In the genomic region with DNA sequence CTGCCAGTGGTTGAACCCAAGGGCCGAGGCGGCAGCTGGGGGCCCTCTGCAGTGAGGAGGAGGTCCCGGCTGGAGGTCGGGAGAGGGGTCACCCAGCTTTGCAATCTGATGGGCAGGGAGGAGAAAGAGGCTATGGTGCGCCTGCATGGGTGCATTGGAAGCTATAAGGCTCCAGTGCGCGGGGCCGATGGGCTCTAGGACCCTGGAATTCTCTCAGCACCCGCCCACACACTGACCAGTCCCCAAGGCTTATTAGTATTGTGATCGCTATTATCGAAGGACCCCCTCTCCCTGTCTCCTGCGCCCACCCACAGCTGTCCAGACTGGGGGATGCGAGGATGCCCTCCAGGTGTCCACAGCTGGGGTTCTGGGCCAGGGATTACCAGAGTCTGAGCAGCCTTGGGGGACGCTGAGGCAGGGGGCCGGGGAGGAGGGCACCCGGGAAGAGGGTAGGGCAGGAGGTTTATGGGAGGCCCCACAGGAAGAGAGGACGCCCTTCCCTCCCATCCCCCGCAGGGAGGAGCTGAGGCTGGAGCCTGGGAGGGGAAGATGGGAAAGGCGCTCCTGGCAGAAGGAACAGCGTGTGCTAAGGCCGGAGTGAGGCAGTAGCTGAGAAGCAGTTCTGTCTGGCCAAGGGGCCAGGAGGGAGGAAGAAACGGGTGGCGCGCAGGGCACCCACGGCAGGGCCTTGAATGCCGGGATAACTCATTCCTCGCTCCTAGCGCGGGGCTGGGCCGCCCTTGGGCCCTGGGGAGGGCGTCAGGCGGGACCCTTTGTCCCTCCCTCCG, we compare ENCODE assay signal across 9 cellular contexts. TPM values are rescaled to one million over a fixed set of nuclear protein-coding genes. Genes with fewer than 3 reads are reported as not detected.
DNase-seq lines count a peak whose midpoint lies in the region; ATAC-seq, FAIRE-seq and TF ChIP-seq lines count a peak whose summit lies in the region.
"Had no signal": no experiment of that assay in that cellular context is flagged by ENCODE, and none has a peak within 500 bp of the region (broad histone marks: within the 10 kb centered on the region; RNA-seq: fewer than 3 reads in every experiment).

No MANE protein-coding gene starts in this region.

- TF ChIP-seq POLR2A in stomach (IDR thresholded peaks at IDR 0.05), result no peak

- H3K9me3 ChIP-seq in keratinocyte (ENCODE audit: control insufficient read depth, low read depth, low read length) (no peaks in the 10 kb centered on the region), stomach (no peaks in the 10 kb centered on the region)

- in situ Hi-C loops in brain microvascular endothelial cell (cut with HindIII; ENCODE audit: low pct_ligation_motif_present, low sequenced_read_pairs), result no loop called here

- H3K4me2 ChIP-seq in keratinocyte (ENCODE audit: control insufficient read depth, extremely low read depth, insufficient read depth, low read depth, low read length), result peak overlapping the region; percentile 22
- H3K4me2 ChIP-seq: KMS-11 had no signal

- dilution Hi-C loops in keratinocyte (cut with MboI; ENCODE audit: extremely low pct_ligation_motif_present, low sequenced_read_pairs), result no loop called here

- no peak for FAIRE-seq in keratinocyte (lab: Jason Lieb, UNC)

- peak; percentile 17 for TF ChIP-seq EP300 in stomach (IDR thresholded peaks at IDR 0.05)

- H3K27ac Mint-ChIP-seq in HFFc6, result peak overlapping the region; percentile 72

- DNase-seq in HFFc6, result peak; percentile 57
- DNase-seq in brain microvascular endothelial cell, result peak; percentile 55
- no peak for DNase-seq in keratinocyte (ENCODE audit: low read depth, low spot score)
- DNase-seq in stomach, result peak; percentile 66
- DNase-seq in nucleus accumbens (lab: John Stamatoyannopoulos, UW), result no peak
- DNase-seq in LoVo (ENCODE audit: low spot score), result no peak
- no peak for DNase-seq in GOT3 (lab: John Stamatoyannopoulos, UW)

- no peaks in the 10 kb centered on the region for H3K9me3 Mint-ChIP-seq in HFFc6

- peak overlapping the region; percentile 28 for H3K9ac ChIP-seq in keratinocyte (ENCODE audit: control insufficient read depth, extremely low read depth, insufficient read depth, low read length)
- H3K9ac ChIP-seq: KMS-11 had no signal

- H3K4me1 Mint-ChIP-seq in HFFc6 (ENCODE audit: low read depth), result peaks cover 27% of the 10 kb centered on the region

- no peaks in the 10 kb centered on the region for H4K20me1 ChIP-seq in keratinocyte (ENCODE audit: control insufficient read depth, extremely low read depth, insufficient read depth, low read length)

- ATAC-seq in HG02763 (IDR thresholded peaks at IDR 0.05; ENCODE audit: unreplicated experiment), result no peak

- no peak for TF ChIP-seq CTCF in HFFc6 (IDR thresholded peaks at IDR 0.05)
- no peak for TF ChIP-seq CTCF in brain microvascular endothelial cell (IDR thresholded peaks at IDR 0.05; ENCODE audit: low read depth, low read length, missing control alignments)
- TF ChIP-seq CTCF in keratinocyte (optimal IDR thresholded peaks at IDR 0.05 in 1 of 3, IDR thresholded peaks at IDR 0.05 in 1 of 3, conservative IDR thresholded peaks at IDR 0.05 in 1 of 3; ENCODE audit: extremely low read depth in 1 of 3, insufficient read depth in 2 of 3, low read length in 3 of 3), result no peak
- TF ChIP-seq CTCF in stomach (IDR thresholded peaks at IDR 0.05), result no peak

- no peaks in the 10 kb centered on the region for H3K9me1 ChIP-seq in keratinocyte (ENCODE audit: control insufficient read depth, extremely low read depth, insufficient read depth, low read length)

- peak overlapping the region; percentile 70 for H2AFZ ChIP-seq in keratinocyte (ENCODE audit: control insufficient read depth, low read length)

- H3K36me3 ChIP-seq in brain microvascular endothelial cell (replicated peaks) (no peaks in the 10 kb centered on the region), keratinocyte (ENCODE audit: control insufficient read depth in 2 of 2, extremely low read depth in 1 of 2, insufficient read depth in 2 of 2, low read length in 2 of 2) (no peaks in the 10 kb centered on the region), stomach (no peaks in the 10 kb centered on the region)

- H3K27ac ChIP-seq in brain microvascular endothelial cell (peak overlapping the region; percentile 19), keratinocyte (ENCODE audit: control insufficient read depth, insufficient read depth, low read length) (no peak overlapping the region), stomach (peak overlapping the region; percentile 86 to 94 (median 91))
- H3K27ac ChIP-seq: KMS-11 had no signal

- H3K27me3 ChIP-seq in brain microvascular endothelial cell (replicated peaks) (no peaks in the 10 kb centered on the region), keratinocyte (ENCODE audit: control insufficient read depth, extremely low read depth, insufficient read depth, low read length) (no peaks in the 10 kb centered on the region), stomach (peaks cover 0 to 6% (median 0%) of the 10 kb centered on the region in 3 donors)

- H3K4me3 ChIP-seq in brain microvascular endothelial cell (ENCODE audit: low read depth, low read length), result peak overlapping the region; percentile 52
- peak overlapping the region in 2 of 3 experiments; percentile 16 to 39 for H3K4me3 ChIP-seq in keratinocyte (ENCODE audit: control insufficient read depth in 2 of 3, extremely low read depth in 1 of 3, insufficient read depth in 2 of 3, low read depth in 1 of 3, low read length in 3 of 3)
- H3K4me3 ChIP-seq in stomach, result peak overlapping the region; percentile 37 to 49 (median 47)

- intact Hi-C loops in stomach (cut with DNase I; ENCODE audit: low total_unique reads), result no loop called here

- peak overlapping the region; percentile 81 for H3K4me3 Mint-ChIP-seq in HFFc6

- WGBS in stomach, 5 donors, result 16 to 30% (median 22%) methylated on average over 20 to 33 of the region's 33 CpGs

- peaks cover 7% of the 10 kb centered on the region for H3K4me1 ChIP-seq in keratinocyte (ENCODE audit: control insufficient read depth, extremely low read depth, insufficient read depth, low read length)
- peaks cover 30 to 44% (median 36%) of the 10 kb centered on the region in 4 donors for H3K4me1 ChIP-seq in stomach

- no peaks in the 10 kb centered on the region for H3K27me3 Mint-ChIP-seq in HFFc6 (ENCODE audit: insufficient read depth)

- H3K79me2 ChIP-seq in keratinocyte (ENCODE audit: control insufficient read depth, insufficient read depth, low read length), result no peaks in the 10 kb centered on the region

- H3K36me3 Mint-ChIP-seq in HFFc6 (ENCODE audit: low read depth), result no peaks in the 10 kb centered on the region

RNA-seq across cellular contexts. Expression of gene C9orf50, which starts 24.2 kb away (rescaled TPM):
- under 1 TPM in 2 of 6 experiments, not detected in 4; 0.14 to 0.20 TPM for total RNA-seq in HFFc6 (2021; fragmentation: NEBNext Ultra II Directional; extraction: Animal tissue kit (Norgen Biotek cat#: 25700))
- polyA plus RNA-seq in keratinocyte (not detected in 3 replicates), stomach (under 1 TPM in 1 of 3 donors, not detected in 2; 0.13 TPM)
- polyA plus RNA-seq in keratinocyte (2011; ENCODE audit: low read depth), result not detected
- not detected in 2 replicates for polyA plus RNA-seq in keratinocyte (2011; cell fraction: cytosol; rRNA removed)
- not detected in 2 replicates for polyA plus RNA-seq in keratinocyte (2011; cell fraction: nucleus; rRNA removed)
- polyA plus RNA-seq in keratinocyte (2012; ENCODE audit: low replicate concordance), result not detected in 2 replicates
- polyA minus RNA-seq in keratinocyte, result not detected in 3 replicates
- not detected for polyA minus RNA-seq in keratinocyte (2011; cell fraction: cytosol; rRNA and poly(A)+ RNA removed)
- not detected in 2 replicates for polyA minus RNA-seq in keratinocyte (2011; cell fraction: nucleus; rRNA and poly(A)+ RNA removed)
- not detected for total RNA-seq in stomach

RNA-seq across cellular contexts. Expression of gene NTMT1, which starts 29.2 kb away (rescaled TPM):
- total RNA-seq in HFFc6 (2021; fragmentation: NEBNext Ultra II Directional; extraction: Animal tissue kit (Norgen Biotek cat#: 25700)), result 10 to 100 TPM; 81.6 to 90.0 (median 87.7) TPM
- 46.0 to 50.2 TPM (median 48.2 TPM) in 3 replicates for polyA plus RNA-seq in keratinocyte
- 24.6 TPM for polyA plus RNA-seq in keratinocyte (2011; ENCODE audit: low read depth)
- 23.5 and 36.4 TPM in 2 replicates for polyA plus RNA-seq in keratinocyte (2011; cell fraction: cytosol; rRNA removed)
- 22.0 and 23.8 TPM in 2 replicates for polyA plus RNA-seq in keratinocyte (2011; cell fraction: nucleus; rRNA removed)
- polyA plus RNA-seq in keratinocyte (2012; ENCODE audit: low replicate concordance), result 30.8 and 52.5 TPM in 2 replicates
- 20.3 to 35.7 TPM (median 22.6 TPM) in 3 replicates for polyA minus RNA-seq in keratinocyte
- 24.0 TPM for polyA minus RNA-seq in keratinocyte (2011; cell fraction: cytosol; rRNA and poly(A)+ RNA removed)
- 7.8 and 9.3 TPM in 2 replicates for polyA minus RNA-seq in keratinocyte (2011; cell fraction: nucleus; rRNA and poly(A)+ RNA removed)
- total RNA-seq in stomach, result 10 to 100 TPM in 4 of 5 donors, 1 to 10 TPM in 1; 1.7 to 29.8 (median 16.1) TPM
- polyA plus RNA-seq in stomach, result 10 to 100 TPM; 40.2 to 68.4 (median 45.8) TPM

RNA-seq across cellular contexts. Expression of gene ASB6, which starts 45.2 kb away (rescaled TPM):
- total RNA-seq in HFFc6 (2021; fragmentation: NEBNext Ultra II Directional; extraction: Animal tissue kit (Norgen Biotek cat#: 25700)), result 10 to 100 TPM; 28.9 to 33.1 (median 30.6) TPM
- 16.3 to 23.8 TPM (median 23.7 TPM) in 3 replicates for polyA plus RNA-seq in keratinocyte
- 4.8 TPM for polyA plus RNA-seq in keratinocyte (2011; ENCODE audit: low read depth)
- polyA plus RNA-seq in keratinocyte (2011; cell fraction: cytosol; rRNA removed), result 14.1 and 23.7 TPM in 2 replicates
- 34.6 and 40.3 TPM in 2 replicates for polyA plus RNA-seq in keratinocyte (2011; cell fraction: nucleus; rRNA removed)
- 14.0 and 19.5 TPM in 2 replicates for polyA plus RNA-seq in keratinocyte (2012; ENCODE audit: low replicate concordance)
- polyA minus RNA-seq in keratinocyte, result 8.5 to 19.0 TPM (median 12.4 TPM) in 3 replicates
- 21.7 TPM for polyA minus RNA-seq in keratinocyte (2011; cell fraction: cytosol; rRNA and poly(A)+ RNA removed)
- 14.7 and 15.3 TPM in 2 replicates for polyA minus RNA-seq in keratinocyte (2011; cell fraction: nucleus; rRNA and poly(A)+ RNA removed)
- total RNA-seq in stomach, result 10 to 100 TPM in 4 of 5 donors, 1 to 10 TPM in 1; 7.5 to 35.6 (median 18.1) TPM
- 10 to 100 TPM in 2 of 3 donors, 1 to 10 TPM in 1; 9.6 to 12.6 (median 10.3) TPM for polyA plus RNA-seq in stomach

Comparison
In these comparisons a context has a peak if more than half of its experiments do, and no peak if none do; other contexts are left out.
1. DNase-seq: peak in HFFc6 (single experiment), brain microvascular endothelial cell (single experiment) and stomach (single experiment); none in keratinocyte (single experiment), nucleus accumbens (0 of 56), LoVo (single experiment) and GOT3 (single experiment).
2. Peak in every context shown above with its lines, with median percentiles within 50 percentile points of each other: H3K4me3 ChIP-seq.